11 cellular contexts compared by ENCODE assay signal in genomic region chr4:54687887-54688841, GRCh38. TPM values are rescaled to one million over a fixed set of nuclear protein-coding genes. Genes with fewer than 3 reads are reported as not detected.
DNase-seq lines count a peak whose midpoint lies in the region; ATAC-seq and TF ChIP-seq lines count a peak whose summit lies in the region.
"Had no signal": no experiment of that assay in that cellular context is flagged by ENCODE, and none has a peak within 500 bp of the region (broad histone marks: within the 10 kb centered on the region; RNA-seq: fewer than 3 reads in every experiment).

No MANE protein-coding gene starts in this region.

- peak overlapping the region in 1 of 2 donors; percentile 62 for H3K4me3 Mint-ChIP-seq in CD14-positive monocyte
- peak overlapping the region in 1 of 2 donors; percentile 49 for H3K4me3 Mint-ChIP-seq in effector memory CD8-positive, alpha-beta T cell
- H3K4me3 Mint-ChIP-seq: CD4-positive, CD25-positive, alpha-beta regulatory T cell had no signal

- no peaks in the 10 kb centered on the region for H3K9me2 ChIP-seq in Karpas-422 (replicated peaks; ENCODE audit: insufficient read depth, low read length)

- H3K4me3 ChIP-seq in Karpas-422 (ENCODE audit: low read length) = no peak overlapping the region
- no peak overlapping the region for H3K4me3 ChIP-seq in testis
- no peak overlapping the region for H3K4me3 ChIP-seq in colonic mucosa

- H3K27me3 Mint-ChIP-seq in CD14-positive monocyte (ENCODE audit: low read depth in 3 of 3) = peaks cover 0 to 1% (median 1%) of the 10 kb centered on the region in 3 donors
- H3K27me3 Mint-ChIP-seq in effector memory CD8-positive, alpha-beta T cell = no peaks in the 10 kb centered on the region
- H3K27me3 Mint-ChIP-seq: CD4-positive, CD25-positive, alpha-beta regulatory T cell had no signal

- no peak for TF ChIP-seq CTCF in CD14-positive monocyte (IDR thresholded peaks at IDR 0.05)
- TF ChIP-seq CTCF in testis (IDR thresholded peaks at IDR 0.05) = no peak
- TF ChIP-seq CTCF in colonic mucosa (IDR thresholded peaks at IDR 0.05) = no peak

- intact Hi-C loops in CD14-positive monocyte (cut with micrococcal nuclease) = no loop called here
- intact Hi-C loops in testis (cut with DNase I; ENCODE audit: low total_unique reads) = no loop called here
- intact Hi-C loops in colonic mucosa (cut with DNase I) = no loop called here

- H3K9ac ChIP-seq in Karpas-422 (ENCODE audit: low read length) (no peak overlapping the region), colonic mucosa (ENCODE audit: low read depth in 2 of 2, low read length in 2 of 2) (no peak overlapping the region)

- no peak overlapping the region for H3K4me2 ChIP-seq in Karpas-422 (ENCODE audit: low read depth, low read length, poor library complexity, severe bottlenecking)

- peaks cover 0 to 3% (median 1%) of the 10 kb centered on the region in 7 donors for H3K9me3 Mint-ChIP-seq in CD14-positive monocyte
- peaks cover 0 to 6% of the 10 kb centered on the region in 2 donors for H3K9me3 Mint-ChIP-seq in effector memory CD8-positive, alpha-beta T cell

- H3K27me3 ChIP-seq in Karpas-422 (ENCODE audit: low read length) (no peaks in the 10 kb centered on the region), testis (no peaks in the 10 kb centered on the region), colonic mucosa (no peaks in the 10 kb centered on the region)

- H3K27ac ChIP-seq in Karpas-422 (ENCODE audit: low read length) (no peak overlapping the region), testis (no peak overlapping the region), colonic mucosa (no peak overlapping the region)

- H3K4me1 ChIP-seq in Karpas-422 (ENCODE audit: low read length) = peaks cover 12% of the 10 kb centered on the region
- no peaks in the 10 kb centered on the region for H3K4me1 ChIP-seq in testis
- no peaks in the 10 kb centered on the region for H3K4me1 ChIP-seq in colonic mucosa

- H3K4me1 Mint-ChIP-seq in CD14-positive monocyte = peaks cover 29% of the 10 kb centered on the region
- peaks cover 0 to 32% of the 10 kb centered on the region in 2 donors for H3K4me1 Mint-ChIP-seq in effector memory CD8-positive, alpha-beta T cell (ENCODE audit: low read depth in 2 of 2)

- H3K36me3 Mint-ChIP-seq in CD14-positive monocyte = no peaks in the 10 kb centered on the region
- H3K36me3 Mint-ChIP-seq in effector memory CD8-positive, alpha-beta T cell (ENCODE audit: insufficient read depth) = no peaks in the 10 kb centered on the region
- H3K36me3 Mint-ChIP-seq: CD4-positive, CD25-positive, alpha-beta regulatory T cell had no signal

- no peak overlapping the region; the same call in 1 of the 2 replicates for H2AFZ ChIP-seq in Karpas-422 (ENCODE audit: low read length)

- TF ChIP-seq POLR2A in testis (IDR thresholded peaks at IDR 0.05) = no peak

- H3K36me3 ChIP-seq in Karpas-422 (ENCODE audit: insufficient read depth, low read length) (no peaks in the 10 kb centered on the region), testis (ENCODE audit: low read depth, missing control alignments) (no peaks in the 10 kb centered on the region), colonic mucosa (no peaks in the 10 kb centered on the region)

- H3K79me2 ChIP-seq in Karpas-422 (ENCODE audit: low read length) = no peaks in the 10 kb centered on the region

- H4K20me1 ChIP-seq in Karpas-422 (ENCODE audit: insufficient read depth, low read depth, low read length) = no peaks in the 10 kb centered on the region

- no peaks in the 10 kb centered on the region for H3K9me3 ChIP-seq in Karpas-422 (ENCODE audit: low read length)
- no peaks in the 10 kb centered on the region for H3K9me3 ChIP-seq in testis
- H3K9me3 ChIP-seq in colonic mucosa = no peaks in the 10 kb centered on the region

- DNase-seq in CD14-positive monocyte (ENCODE audit: low spot score) (no peak), Karpas-422 (peak; percentile 51), testis (no peak), dermis blood vessel endothelial cell (no peak), colonic mucosa (no peak)
- peak in 1 of 3 experiments; percentile 6 for DNase-seq in effector memory CD8-positive, alpha-beta T cell
- no peak for DNase-seq in stimulated activated CD4-positive, alpha-beta T cell treated with anti-CD3 and anti-CD28 coated beads, Interleukin-2, amount 100 ng/mL, for 48 hours
- DNase-seq: activated CD8-positive, alpha-beta memory T cell treated with anti-CD3 and anti-CD28 coated beads, Interleukin-2, amount 50 U/mL, for 4 hours; CD4-positive, CD25-positive, alpha-beta regulatory T cell had no signal

- peak overlapping the region in 5 of 7 donors; percentile 15 to 85 (median 67) for H3K27ac Mint-ChIP-seq in CD14-positive monocyte
- peak overlapping the region in 1 of 2 donors; percentile 54 for H3K27ac Mint-ChIP-seq in effector memory CD8-positive, alpha-beta T cell

- ATAC-seq in GM21390 (IDR thresholded peaks at IDR 0.05; ENCODE audit: unreplicated experiment) = peak; percentile 38
- peak; percentile 65 for ATAC-seq in effector memory CD8-positive, alpha-beta T cell (replicated peaks)

- WGBS in testis, 2 donors = 83 to 86% methylated on average over 11 of the region's 11 CpGs

RNA-seq across cellular contexts. Expression of gene KIT, which starts 30.4 kb away (rescaled TPM):
- not detected for polyA plus RNA-seq in CD14-positive monocyte
- not detected in 2 replicates for total RNA-seq in Karpas-422 (2014; rRNA removed; shearing (Covaris generic); ENCODE audit: low replicate concordance)
- 10 to 100 TPM; 10.6 to 15.2 TPM for total RNA-seq in testis
- 10.7 TPM for polyA plus RNA-seq in testis (ENCODE audit: insufficient read depth, low read depth, low replicate concordance)
- 5.6 and 12.9 TPM in 2 replicates for total RNA-seq in dermis blood vessel endothelial cell
- total RNA-seq in colonic mucosa = 1 to 10 TPM; 9.3 to 10.0 TPM
- total RNA-seq: NCI-H460 had no signal
- polyA plus RNA-seq: CD4-positive, CD25-positive, alpha-beta regulatory T cell had no signal
